1 cellular context compared by ENCODE assay signal in genomic region chr14:68823434-68824206, GRCh38.
TF ChIP-seq lines count a peak whose summit lies in the region.

No MANE protein-coding gene starts in this region.

TF ChIP-seq in HepG2, 621 proteins besides CTCF, POLR2A, EP300 and RAD21 (continued from another document and continues in another):
- TF ChIP-seq GLI4 (CRISPR knock-in tag; IDR thresholded peaks at IDR 0.05; ENCODE audit: borderline replicate concordance) (no peak), CREB3 (CRISPR knock-in tag; IDR thresholded peaks at IDR 0.05) (no peak), ZNF496 (CRISPR knock-in tag; IDR thresholded peaks at IDR 0.05; ENCODE audit: insufficient replicate concordance) (no peak), ATF7-NPFF (CRISPR knock-in tag; IDR thresholded peaks at IDR 0.05; ENCODE audit: low read depth) (no peak), ZNF615 (CRISPR knock-in tag; IDR thresholded peaks at IDR 0.05; ENCODE audit: borderline replicate concordance) (no peak), PHF8 (CRISPR knock-in tag; IDR thresholded peaks at IDR 0.05) (peak; percentile 33), AKNA (CRISPR knock-in tag; IDR thresholded peaks at IDR 0.05; ENCODE audit: borderline replicate concordance) (no peak), ZNF407 (CRISPR knock-in tag; IDR thresholded peaks at IDR 0.05; ENCODE audit: not compliant biosample characterization) (no peak), KMT2B (CRISPR knock-in tag; IDR thresholded peaks at IDR 0.05) (no peak; the same call in 1 of the 2 replicates), RELA (CRISPR knock-in tag; IDR thresholded peaks at IDR 0.05) (no peak), ZNF33B (CRISPR knock-in tag; IDR thresholded peaks at IDR 0.05) (no peak), NCOA2 (CRISPR knock-in tag; IDR thresholded peaks at IDR 0.05) (peak; percentile 80), NFIB (CRISPR knock-in tag; IDR thresholded peaks at IDR 0.05; ENCODE audit: borderline replicate concordance) (no peak), CSRNP2 (CRISPR knock-in tag; conservative IDR thresholded peaks at IDR 0.05; ENCODE audit: low read depth) (no peak), ZNF501 (CRISPR knock-in tag; IDR thresholded peaks at IDR 0.05) (no peak), SPEN (CRISPR knock-in tag; IDR thresholded peaks at IDR 0.05; ENCODE audit: low read depth) (peak; percentile 78), ADNP (CRISPR knock-in tag; IDR thresholded peaks at IDR 0.05) (no peak), CENPX (CRISPR knock-in tag; IDR thresholded peaks at IDR 0.05) (no peak), PAWR (CRISPR knock-in tag; IDR thresholded peaks at IDR 0.05; ENCODE audit: borderline replicate concordance) (no peak), ZNF224 (CRISPR knock-in tag; IDR thresholded peaks at IDR 0.05) (0 out of 2 replicates have a peak, but pooled peaks have one; percentile 41), FIP1L1 (IDR thresholded peaks at IDR 0.05; ENCODE audit: borderline replicate concordance, insufficient read depth, low read depth, low read length) (no peak), TRIM22 (IDR thresholded peaks at IDR 0.05) (no peak), ZNF672 (CRISPR knock-in tag; IDR thresholded peaks at IDR 0.05) (no peak), ZNF703 (CRISPR knock-in tag; IDR thresholded peaks at IDR 0.05; ENCODE audit: borderline replicate concordance) (0 out of 2 replicates have a peak, but pooled peaks have one; percentile 45), RCOR2 (CRISPR knock-in tag; IDR thresholded peaks at IDR 0.05) (0 out of 2 replicates have a peak, but pooled peaks have one; percentile 36)
- TF ChIP-seq, protein P1, sequence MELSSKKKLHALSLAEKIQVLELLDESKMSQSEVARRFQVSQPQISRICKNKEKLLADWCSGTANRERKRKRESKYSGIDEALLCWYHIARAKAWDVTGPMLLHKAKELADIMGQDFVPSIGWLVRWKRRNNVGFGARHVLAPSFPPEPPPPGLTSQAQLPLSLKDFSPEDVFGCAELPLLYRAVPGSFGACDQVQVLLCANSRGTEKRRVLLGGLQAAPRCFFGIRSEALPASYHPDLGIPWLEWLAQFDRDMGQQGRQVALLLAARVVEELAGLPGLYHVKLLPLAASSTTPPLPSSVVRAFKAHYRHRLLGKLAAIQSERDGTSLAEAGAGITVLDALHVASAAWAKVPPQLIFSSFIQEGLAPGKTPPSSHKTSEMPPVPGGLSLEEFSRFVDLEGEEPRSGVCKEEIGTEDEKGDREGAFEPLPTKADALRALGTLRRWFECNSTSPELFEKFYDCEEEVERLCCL (CRISPR knock-in tag; IDR thresholded peaks at IDR 0.05; ENCODE audit: borderline replicate concordance): no peak
- TF ChIP-seq, protein P2, sequence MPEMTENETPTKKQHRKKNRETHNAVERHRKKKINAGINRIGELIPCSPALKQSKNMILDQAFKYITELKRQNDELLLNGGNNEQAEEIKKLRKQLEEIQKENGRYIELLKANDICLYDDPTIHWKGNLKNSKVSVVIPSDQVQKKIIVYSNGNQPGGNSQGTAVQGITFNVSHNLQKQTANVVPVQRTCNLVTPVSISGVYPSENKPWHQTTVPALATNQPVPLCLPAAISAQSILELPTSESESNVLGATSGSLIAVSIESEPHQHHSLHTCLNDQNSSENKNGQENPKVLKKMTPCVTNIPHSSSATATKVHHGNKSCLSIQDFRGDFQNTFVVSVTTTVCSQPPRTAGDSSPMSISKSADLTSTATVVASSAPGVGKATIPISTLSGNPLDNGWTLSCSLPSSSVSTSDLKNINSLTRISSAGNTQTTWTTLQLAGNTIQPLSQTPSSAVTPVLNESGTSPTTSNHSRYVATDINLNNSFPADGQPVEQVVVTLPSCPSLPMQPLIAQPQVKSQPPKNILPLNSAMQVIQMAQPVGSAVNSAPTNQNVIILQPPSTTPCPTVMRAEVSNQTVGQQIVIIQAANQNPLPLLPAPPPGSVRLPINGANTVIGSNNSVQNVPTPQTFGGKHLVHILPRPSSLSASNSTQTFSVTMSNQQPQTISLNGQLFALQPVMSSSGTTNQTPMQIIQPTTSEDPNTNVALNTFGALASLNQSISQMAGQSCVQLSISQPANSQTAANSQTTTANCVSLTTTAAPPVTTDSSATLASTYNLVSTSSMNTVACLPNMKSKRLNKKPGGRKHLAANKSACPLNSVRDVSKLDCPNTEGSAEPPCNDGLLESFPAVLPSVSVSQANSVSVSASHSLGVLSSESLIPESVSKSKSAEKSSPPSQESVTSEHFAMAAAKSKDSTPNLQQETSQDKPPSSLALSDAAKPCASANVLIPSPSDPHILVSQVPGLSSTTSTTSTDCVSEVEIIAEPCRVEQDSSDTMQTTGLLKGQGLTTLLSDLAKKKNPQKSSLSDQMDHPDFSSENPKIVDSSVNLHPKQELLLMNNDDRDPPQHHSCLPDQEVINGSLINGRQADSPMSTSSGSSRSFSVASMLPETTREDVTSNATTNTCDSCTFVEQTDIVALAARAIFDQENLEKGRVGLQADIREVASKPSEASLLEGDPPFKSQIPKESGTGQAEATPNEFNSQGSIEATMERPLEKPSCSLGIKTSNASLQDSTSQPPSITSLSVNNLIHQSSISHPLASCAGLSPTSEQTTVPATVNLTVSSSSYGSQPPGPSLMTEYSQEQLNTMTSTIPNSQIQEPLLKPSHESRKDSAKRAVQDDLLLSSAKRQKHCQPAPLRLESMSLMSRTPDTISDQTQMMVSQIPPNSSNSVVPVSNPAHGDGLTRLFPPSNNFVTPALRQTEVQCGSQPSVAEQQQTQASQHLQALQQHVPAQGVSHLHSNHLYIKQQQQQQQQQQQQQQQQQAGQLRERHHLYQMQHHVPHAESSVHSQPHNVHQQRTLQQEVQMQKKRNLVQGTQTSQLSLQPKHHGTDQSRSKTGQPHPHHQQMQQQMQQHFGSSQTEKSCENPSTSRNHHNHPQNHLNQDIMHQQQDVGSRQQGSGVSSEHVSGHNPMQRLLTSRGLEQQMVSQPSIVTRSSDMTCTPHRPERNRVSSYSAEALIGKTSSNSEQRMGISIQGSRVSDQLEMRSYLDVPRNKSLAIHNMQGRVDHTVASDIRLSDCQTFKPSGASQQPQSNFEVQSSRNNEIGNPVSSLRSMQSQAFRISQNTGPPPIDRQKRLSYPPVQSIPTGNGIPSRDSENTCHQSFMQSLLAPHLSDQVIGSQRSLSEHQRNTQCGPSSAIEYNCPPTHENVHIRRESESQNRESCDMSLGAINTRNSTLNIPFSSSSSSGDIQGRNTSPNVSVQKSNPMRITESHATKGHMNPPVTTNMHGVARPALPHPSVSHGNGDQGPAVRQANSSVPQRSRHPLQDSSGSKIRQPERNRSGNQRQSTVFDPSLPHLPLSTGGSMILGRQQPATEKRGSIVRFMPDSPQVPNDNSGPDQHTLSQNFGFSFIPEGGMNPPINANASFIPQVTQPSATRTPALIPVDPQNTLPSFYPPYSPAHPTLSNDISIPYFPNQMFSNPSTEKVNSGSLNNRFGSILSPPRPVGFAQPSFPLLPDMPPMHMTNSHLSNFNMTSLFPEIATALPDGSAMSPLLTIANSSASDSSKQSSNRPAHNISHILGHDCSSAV (CRISPR knock-in tag; IDR thresholded peaks at IDR 0.05; ENCODE audit: borderline replicate concordance): no peak
